Comparison of ENCODE assay signal across 8 cellular contexts in the genomic region with DNA sequence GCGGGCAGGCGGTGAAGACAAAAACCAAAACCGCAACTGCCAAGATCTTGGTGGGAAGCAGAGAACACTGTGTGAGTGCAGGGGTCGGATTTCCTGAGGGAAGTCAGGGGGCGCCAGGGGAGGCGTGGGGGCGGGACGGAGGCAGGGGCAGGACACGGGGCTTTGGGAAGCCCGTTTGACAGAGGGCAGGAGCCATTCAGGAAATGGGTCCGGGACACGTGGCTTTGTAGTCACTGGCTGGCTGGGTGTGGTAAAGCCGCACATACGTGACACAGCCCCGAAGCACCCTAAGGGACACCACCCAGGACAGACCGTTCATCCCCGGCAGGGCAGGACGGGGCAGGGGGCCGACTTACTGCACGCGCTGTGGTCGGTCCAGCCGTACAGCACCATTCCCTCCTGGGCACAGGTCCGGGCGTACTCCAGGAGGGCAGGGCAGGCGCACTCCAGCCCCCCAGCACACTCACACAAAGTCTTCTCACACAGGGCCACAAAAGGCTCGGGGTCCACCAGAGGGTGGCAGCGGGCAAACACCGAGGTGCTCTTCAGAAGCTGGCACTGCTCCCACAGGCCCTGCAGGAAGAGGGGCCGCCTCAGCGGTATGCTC. TPM values are rescaled to one million over a fixed set of nuclear protein-coding genes. Genes with fewer than 3 reads are reported as not detected.
DNase-seq lines count a peak whose midpoint lies in the region; ATAC-seq and TF ChIP-seq lines count a peak whose summit lies in the region.

No MANE protein-coding gene starts in this region.

- no peaks in the 10 kb centered on the region for H3K36me3 Mint-ChIP-seq in activated CD8-positive, alpha-beta T cell treated with anti-CD3 and anti-CD28 coated beads, Interleukin-2, amount 10 ng/mL, durations not matched to agents 7 days and 5 days (ENCODE audit: low read depth)

- 40 to 53% methylated on average over 24 to 31 of the region's 31 CpGs for WGBS in GM23248 (ENCODE audit: low coverage in 1 of 2, low lambda C conversion rate in 2 of 2, missing lambda C conversion rate in 2 of 2), 2 experiments

- H3K4me1 ChIP-seq in GM23248 (ENCODE audit: insufficient read depth) (peaks cover 16% of the 10 kb centered on the region), right atrium auricular region (peaks cover 0 to 36% of the 10 kb centered on the region in 2 donors)

- POLR2A ChIA-PET in activated CD8-positive, alpha-beta T cell treated with anti-CD3 and anti-CD28 coated beads, Interleukin-2, amount 10 ng/mL, durations not matched to agents 7 days and 5 days (lab: Charles Lee) = interaction anchor here (0.6 to 0.8 kb wide), 2 partner anchors 37 to 746 kb away, joined by 3 read pairs; no protein-coding TSS in a partner anchor

- H3K27ac ChIP-seq in GM23248 = no peak overlapping the region
- H3K27ac ChIP-seq in right atrium auricular region = peak overlapping the region; percentile 30 to 56

- no peaks in the 10 kb centered on the region for H4K20me1 ChIP-seq in GM23248 (ENCODE audit: insufficient read depth)

- H3K9me3 Mint-ChIP-seq in activated CD8-positive, alpha-beta T cell treated with anti-CD3 and anti-CD28 coated beads, Interleukin-2, amount 10 ng/mL, durations not matched to agents 7 days and 5 days (ENCODE audit: insufficient read depth) = no peaks in the 10 kb centered on the region

- H3K27me3 ChIP-seq in GM23248 (replicated peaks; ENCODE audit: insufficient read depth) (no peaks in the 10 kb centered on the region), right atrium auricular region (no peaks in the 10 kb centered on the region)

- no peaks in the 10 kb centered on the region for H3K79me2 ChIP-seq in GM23248 (ENCODE audit: insufficient read depth)

- in situ Hi-C loops in GM23248 (cut with MboI) = no loop called here

- H3F3A ChIP-seq in GM23248 (ENCODE audit: insufficient read depth) = peaks cover 10% of the 10 kb centered on the region

- no peaks in the 10 kb centered on the region for H3K9me2 ChIP-seq in GM23248 (ENCODE audit: insufficient read depth)

- H3K9me3 ChIP-seq in GM23248 (ENCODE audit: low read depth) = no peaks in the 10 kb centered on the region
- no peaks in the 10 kb centered on the region for H3K9me3 ChIP-seq in right atrium auricular region

- peak overlapping the region; percentile 60 for H3K4me3 ChIP-seq in GM23248
- H3K4me3 ChIP-seq in right atrium auricular region = peak overlapping the region in 1 of 2 donors; percentile 26

- H2AFZ ChIP-seq in GM23248 = peak overlapping the region; percentile 81

- DNase-seq in GM23248 (peak; percentile 65), right atrium auricular region (ENCODE audit: low spot score) (peak; percentile 72), OCI-M2 (lab: John Stamatoyannopoulos, UW; ENCODE audit: unreplicated experiment) (no peak), NOMO-1 (lab: John Stamatoyannopoulos, UW; ENCODE audit: unreplicated experiment in 2 of 2) (no peak), AG08396 (ENCODE audit: low spot score) (no peak)
- peak; percentile 70 for DNase-seq in activated CD8-positive, alpha-beta T cell treated with anti-CD3 and anti-CD28 coated beads, Interleukin-2, amount 10 ng/mL, durations not matched to agents 7 days and 5 days
- peak in 2 of 3 donors; percentile 15 to 24 for DNase-seq in stimulated activated CD4-positive, alpha-beta T cell treated with anti-CD3 and anti-CD28 coated beads, Interleukin-12 subunit alpha, Interleukin-12 subunit beta, amount 100 ng/mL, for 48 hours (ENCODE audit: low read depth in 2 of 3, low spot score in 1 of 3)

- H3K27ac Mint-ChIP-seq in activated CD8-positive, alpha-beta T cell treated with anti-CD3 and anti-CD28 coated beads, Interleukin-2, amount 10 ng/mL, durations not matched to agents 7 days and 5 days = peak overlapping the region; percentile 77

- H3K4me2 ChIP-seq in GM23248 (ENCODE audit: unreplicated experiment) = peak overlapping the region; percentile 75

- H3K36me3 ChIP-seq in GM23248 (ENCODE audit: low read depth) = no peaks in the 10 kb centered on the region
- no peaks in the 10 kb centered on the region for H3K36me3 ChIP-seq in right atrium auricular region

- TF ChIP-seq CTCF in right atrium auricular region (IDR thresholded peaks at IDR 0.05) = no peak

- CTCF ChIA-PET in activated CD8-positive, alpha-beta T cell treated with anti-CD3 and anti-CD28 coated beads, Interleukin-2, amount 10 ng/mL, durations not matched to agents 7 days and 5 days (lab: Charles Lee) = interaction anchor here (2.8 kb wide), 1 partner anchor 87 kb away, joined by 9 read pairs; no protein-coding TSS in a partner anchor

- peak; percentile 73 for ATAC-seq in activated CD8-positive, alpha-beta T cell treated with anti-CD3 and anti-CD28 coated beads, Interleukin-2, amount 10 ng/mL, durations not matched to agents 7 days and 5 days
- no peak for ATAC-seq in HG03039 (IDR thresholded peaks at IDR 0.05; ENCODE audit: unreplicated experiment)

- H3K4me3 Mint-ChIP-seq in activated CD8-positive, alpha-beta T cell treated with anti-CD3 and anti-CD28 coated beads, Interleukin-2, amount 10 ng/mL, durations not matched to agents 7 days and 5 days = peak overlapping the region; percentile 69

- peaks cover 27% of the 10 kb centered on the region for H3K4me1 Mint-ChIP-seq in activated CD8-positive, alpha-beta T cell treated with anti-CD3 and anti-CD28 coated beads, Interleukin-2, amount 10 ng/mL, durations not matched to agents 7 days and 5 days (ENCODE audit: low read depth)

- H3K9ac ChIP-seq in GM23248 = peak overlapping the region; percentile 57

- peaks cover 23% of the 10 kb centered on the region for H3K27me3 Mint-ChIP-seq in activated CD8-positive, alpha-beta T cell treated with anti-CD3 and anti-CD28 coated beads, Interleukin-2, amount 10 ng/mL, durations not matched to agents 7 days and 5 days (ENCODE audit: low read depth)

RNA-seq across cellular contexts. Expression of a gene that starts 49.4 kb away (rescaled TPM):
- not detected in 2 replicates for total RNA-seq in GM23248 (2014; rRNA removed; shearing (Covaris generic))
- polyA plus RNA-seq in GM23248 (2016; fragmentation: Nextera tagmentation; extraction: Ambion mirVana) = 0.03 and 0.14 TPM in 2 replicates
- not detected for total RNA-seq in activated CD8-positive, alpha-beta T cell treated with anti-CD3 and anti-CD28 coated beads, Interleukin-2, amount 10 ng/mL, durations not matched to agents 7 days and 5 days
- 100 to 1,000 TPM; 189 to 331 TPM for total RNA-seq in right atrium auricular region

Comparison
In these comparisons a context has a peak if more than half of its experiments do, and no peak if none do; other contexts are left out.
1. DNase-seq: peak in GM23248 (single experiment), activated CD8-positive, alpha-beta T cell treated with anti-CD3 and anti-CD28 coated beads, Interleukin-2, amount 10 ng/mL, durations not matched to agents 7 days and 5 days (single experiment), right atrium auricular region (single experiment) and stimulated activated CD4-positive, alpha-beta T cell treated with anti-CD3 and anti-CD28 coated beads, Interleukin-12 subunit alpha, Interleukin-12 subunit beta, amount 100 ng/mL, for 48 hours (2 of 3); none in OCI-M2 (single experiment), NOMO-1 (0 of 2) and AG08396 (single experiment).
2. RNA of a gene that starts 49.4 kb away (total RNA-seq): 189 to 331 TPM in right atrium auricular region; not detected in activated CD8-positive, alpha-beta T cell treated with anti-CD3 and anti-CD28 coated beads, Interleukin-2, amount 10 ng/mL, durations not matched to agents 7 days and 5 days and not detected in GM23248; every median in the first group is over 100 times any median in the second.